7 cellular contexts compared by ENCODE assay signal in the genomic region with DNA sequence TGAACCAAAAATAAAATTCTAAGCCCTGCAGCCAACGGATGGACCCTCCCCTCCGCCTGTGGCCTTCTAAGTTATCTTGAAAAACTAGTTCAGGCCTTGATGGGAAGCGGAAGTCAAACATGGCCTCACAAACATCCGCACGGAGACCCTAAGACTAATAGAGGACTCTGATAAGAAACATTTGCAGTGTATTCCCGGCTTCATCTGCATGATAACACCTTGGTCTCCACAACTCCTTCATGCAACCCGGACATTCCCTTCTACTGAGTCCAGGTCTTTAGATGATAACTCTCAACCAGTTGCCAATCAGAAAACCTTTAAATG. TPM values are rescaled to one million over a fixed set of nuclear protein-coding genes. Genes with fewer than 3 reads are reported as not detected.
DNase-seq lines count a peak whose midpoint lies in the region; ATAC-seq, FAIRE-seq and TF ChIP-seq lines count a peak whose summit lies in the region.

No MANE protein-coding gene starts in this region.

- in situ Hi-C loops in GM12878 (cut with MboI) = no loop called here

- TF ChIP-seq EP300 in GM12878 (IDR thresholded peaks at IDR 0.05; ENCODE audit: borderline replicate concordance in 1 of 2, control insufficient read depth in 1 of 2, low read depth in 2 of 2, low read length in 2 of 2) = no peak

- peak overlapping the region; percentile 68 for H2AFZ ChIP-seq in GM12878 (ENCODE audit: control insufficient read depth, low read depth, low read length)

- no peaks in the 10 kb centered on the region for H3K27me3 ChIP-seq in GM12878 (replicated peaks in 1 of 2; ENCODE audit: control insufficient read depth in 2 of 2, insufficient read depth in 2 of 2, low read length in 1 of 2)
- no peaks in the 10 kb centered on the region for H3K27me3 ChIP-seq in lower lobe of right lung (ENCODE audit: low read depth)

- H3K9ac ChIP-seq in GM12878 (ENCODE audit: control insufficient read depth, insufficient read depth, low read length) = peak overlapping the region; percentile 71

- peak; percentile 78 for FAIRE-seq in GM12878 (lab: Jason Lieb, UNC)

- no TSS peak for BruUV-seq in GM12878 (replicated peaks; lab: Mats Ljungman, UMichigan)

- H3K4me2 ChIP-seq in GM12878 (ENCODE audit: control insufficient read depth, insufficient read depth) = peak overlapping the region; percentile 93

- TF ChIP-seq RAD21 in GM12878 (IDR thresholded peaks at IDR 0.05; ENCODE audit: insufficient read depth, low read depth, low read length) = no peak

- peak; percentile 11 for ATAC-seq in GM18873 (IDR thresholded peaks at IDR 0.05; ENCODE audit: low FRiP score, unreplicated experiment)
- ATAC-seq in GM12878 = no peak
- ATAC-seq in lower lobe of right lung = peak in 1 of 2 donors; percentile 2

- H3K27ac ChIP-seq in GM12878 (ENCODE audit: control insufficient read depth, insufficient read depth) (peak overlapping the region; percentile 82), lower lobe of right lung (peak overlapping the region; percentile 98)

- 9% methylated on average over 7 of the region's 7 CpGs for WGBS in GM12878 (ENCODE audit: insufficient coverage, insufficient replicate concordance, low lambda C conversion rate, missing lambda C conversion rate)

- SMC1A ChIA-PET in GM12878 (lab: Charles Lee; ENCODE audit: uncharacterized antibody, unreplicated experiment) = no interaction called here

- DNase-seq in HT-29 (ENCODE audit: low spot score) = peak; percentile 34
- DNase-seq in GM12878 (ENCODE audit: low read depth, low spot score) = no peak
- DNase-seq in lower lobe of right lung = no peak
- DNase-seq in ureter (ENCODE audit: low spot score) = peak; percentile 58
- DNase-seq in stimulated activated CD8-positive, alpha-beta memory T cell treated with anti-CD3 and anti-CD28 coated beads, Interleukin-4, amount 100 ng/mL, for 48 hours = no peak
- no peak for DNase-seq in HPDE6-E6E7 (ENCODE audit: extremely low spot score)

- RAD21 ChIA-PET in GM12878 (lab: Charles Lee; ENCODE audit: unreplicated experiment) = no interaction called here

- H3K4me1 ChIP-seq in GM12878 (ENCODE audit: control insufficient read depth, insufficient read depth, low read length) = peaks cover 13% of the 10 kb centered on the region
- peaks cover 34% of the 10 kb centered on the region for H3K4me1 ChIP-seq in lower lobe of right lung

- CTCF ChIA-PET in GM12878 (lab: Yijun Ruan, JAX) = no interaction called here

- H3K36me3 ChIP-seq in GM12878 (ENCODE audit: control insufficient read depth in 2 of 2, insufficient read depth in 2 of 2, low read length in 1 of 2) (no peaks in the 10 kb centered on the region), lower lobe of right lung (no peaks in the 10 kb centered on the region)

- TF ChIP-seq CTCF in GM12878 (IDR thresholded peaks at IDR 0.05 in 2 of 3, conservative IDR thresholded peaks at IDR 0.05 in 1 of 3; ENCODE audit: control insufficient read depth in 2 of 3, extremely low read depth in 1 of 3, insufficient read depth in 1 of 3, low read depth in 3 of 3, low read length in 3 of 3) (no peak), lower lobe of right lung (IDR thresholded peaks at IDR 0.05) (no peak)

- H3K9me3 ChIP-seq in GM12878 (replicated peaks; ENCODE audit: control insufficient read depth, insufficient read depth, low read length) (no peaks in the 10 kb centered on the region), lower lobe of right lung (no peaks in the 10 kb centered on the region)

- peak overlapping the region; percentile 81 for H3K4me3 ChIP-seq in GM12878
- H3K4me3 ChIP-seq in lower lobe of right lung = peak overlapping the region; percentile 74

- no peaks in the 10 kb centered on the region for H4K20me1 ChIP-seq in GM12878 (ENCODE audit: control insufficient read depth, insufficient read depth)

- intact Hi-C loops in GM12878 (cut with micrococcal nuclease; ENCODE audit: unreplicated experiment) = loop anchor here (2.0 to 10.0 kb wide), 6 partner anchors 29 to 510 kb away; partner anchors contain the start of genes CCT5 and MARCHF6
- intact Hi-C loops in lower lobe of right lung (cut with DNase I) = no loop called here

- peaks cover 41% of the 10 kb centered on the region for H3K79me2 ChIP-seq in GM12878 (ENCODE audit: control insufficient read depth, insufficient read depth, low read length)

- POLR2A ChIA-PET in GM12878 (lab: Charles Lee) = no interaction called here

- no peak for TF ChIP-seq POLR2A in GM12878 (IDR thresholded peaks at IDR 0.05; ENCODE audit: low read depth, low read length)

TF ChIP-seq in GM12878, 131 proteins besides CTCF, POLR2A, EP300 and RAD21:
- TF ChIP-seq, protein P1, sequence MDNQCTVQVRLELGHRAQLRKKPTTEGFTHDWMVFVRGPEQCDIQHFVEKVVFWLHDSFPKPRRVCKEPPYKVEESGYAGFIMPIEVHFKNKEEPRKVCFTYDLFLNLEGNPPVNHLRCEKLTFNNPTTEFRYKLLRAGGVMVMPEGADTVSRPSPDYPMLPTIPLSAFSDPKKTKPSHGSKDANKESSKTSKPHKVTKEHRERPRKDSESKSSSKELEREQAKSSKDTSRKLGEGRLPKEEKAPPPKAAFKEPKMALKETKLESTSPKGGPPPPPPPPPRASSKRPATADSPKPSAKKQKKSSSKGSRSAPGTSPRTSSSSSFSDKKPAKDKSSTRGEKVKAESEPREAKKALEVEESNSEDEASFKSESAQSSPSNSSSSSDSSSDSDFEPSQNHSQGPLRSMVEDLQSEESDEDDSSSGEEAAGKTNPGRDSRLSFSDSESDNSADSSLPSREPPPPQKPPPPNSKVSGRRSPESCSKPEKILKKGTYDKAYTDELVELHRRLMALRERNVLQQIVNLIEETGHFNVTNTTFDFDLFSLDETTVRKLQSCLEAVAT (IDR thresholded peaks at IDR 0.05) = peak; percentile 64; the same call in 1 of the 2 replicates
- peak; percentile 60; the same call in 1 of the 2 replicates for TF ChIP-seq YY1 (IDR thresholded peaks at IDR 0.05; ENCODE audit: low read depth, low read length)
- TF ChIP-seq GABPA (IDR thresholded peaks at IDR 0.05; ENCODE audit: low read depth) = peak; percentile 12; the same call in 1 of the 2 replicates
- TF ChIP-seq SPI1 (IDR thresholded peaks at IDR 0.05; ENCODE audit: borderline replicate concordance, insufficient read depth, low read depth, low read length) = peak; percentile 23; the same call in 1 of the 2 replicates
- TF ChIP-seq ZNF217 (IDR thresholded peaks at IDR 0.05) = no peak
- 0 out of 2 replicates have a peak, but pooled peaks have one; percentile 2 for TF ChIP-seq TAF1 (IDR thresholded peaks at IDR 0.05; ENCODE audit: borderline replicate concordance, low read depth, low read length)
- TF ChIP-seq RFX5 (IDR thresholded peaks at IDR 0.05; ENCODE audit: low read depth, low read length) = no peak
- peak; percentile 10; the same call in 1 of the 2 replicates for TF ChIP-seq RUNX3 (IDR thresholded peaks at IDR 0.05; ENCODE audit: low read length)
- TF ChIP-seq NFYA (IDR thresholded peaks at IDR 0.05; ENCODE audit: borderline replicate concordance, low read depth, low read length) = no peak
- 0 out of 2 replicates have a peak, but pooled peaks have one; percentile 2 for TF ChIP-seq LARP7 (IDR thresholded peaks at IDR 0.05)
- TF ChIP-seq CREB1 (IDR thresholded peaks at IDR 0.05; ENCODE audit: low read depth) = 0 out of 2 replicates have a peak, but pooled peaks have one; percentile 0

RNA-seq across cellular contexts. Expression of gene DAP, which starts 0.8 kb away (rescaled TPM):
- total RNA-seq in HT-29 (2014; rRNA removed; shearing (Covaris generic)) = 45.9 and 54.2 TPM in 2 replicates
- 67.9 and 68.0 TPM in 2 replicates for total RNA-seq in GM12878 (2013; cell fraction: nucleolus; rRNA removed)
- total RNA-seq in GM12878 (2014; rRNA removed) = 24.9 and 25.7 TPM in 2 replicates
- total RNA-seq in GM12878 (2014; rRNA removed; fragmentation: Illumina TruSeq; extraction: Trizol) = 27.2 and 28.9 TPM in 2 replicates
- total RNA-seq in GM12878 (2021) = 93.1 and 94.8 TPM in 2 replicates
- polyA plus RNA-seq in GM12878 (2011; ENCODE audit: low read depth) = 64.4 TPM
- polyA plus RNA-seq in GM12878 (2011; rRNA removed) = 27.0 and 35.0 TPM in 2 replicates
- polyA plus RNA-seq in GM12878 (2011; cell fraction: cytosol; rRNA removed) = 63.7 and 66.4 TPM in 2 replicates
- 46.5 and 46.6 TPM in 2 replicates for polyA plus RNA-seq in GM12878 (2011; cell fraction: nucleus; rRNA removed)
- 82.2 and 86.0 TPM in 2 replicates for polyA plus RNA-seq in GM12878 (2012)
- polyA plus RNA-seq in GM12878 (2014; fragmentation: Illumina TruSeq; extraction: Trizol) = 63.7 and 98.6 TPM in 2 replicates
- 10 to 100 TPM; 12.9 to 18.1 TPM for polyA plus RNA-seq in GM12878 (2014; fragmentation: Nextera tagmentation; extraction: Ambion mirVana)
- polyA plus RNA-seq in GM12878 (2014; rRNA removed) = 64.9 and 67.3 TPM in 2 replicates
- 100 to 1,000 TPM; 123 to 130 TPM for polyA plus RNA-seq in GM12878 (2016; fragmentation: Nextera tagmentation; extraction: Ambion mirVana)
- 25.2 and 44.6 TPM in 2 replicates for polyA minus RNA-seq in GM12878 (2011; rRNA and poly(A)+ RNA removed)
- polyA minus RNA-seq in GM12878 (2011; cell fraction: cytosol; rRNA and poly(A)+ RNA removed) = 19.5 and 24.0 TPM in 2 replicates
- polyA minus RNA-seq in GM12878 (2011; cell fraction: nucleus; rRNA and poly(A)+ RNA removed) = 18.0 and 33.5 TPM in 2 replicates
- total RNA-seq in lower lobe of right lung = 89.8 TPM
- 209 TPM for total RNA-seq in ureter

Comparison
In these comparisons a context has a peak if more than half of its experiments do, and no peak if none do; other contexts are left out.
1. DNase-seq: peak in HT-29 (single experiment) and ureter (single experiment); none in GM12878 (single experiment), lower lobe of right lung (single experiment), stimulated activated CD8-positive, alpha-beta memory T cell treated with anti-CD3 and anti-CD28 coated beads, Interleukin-4, amount 100 ng/mL, for 48 hours (single experiment) and HPDE6-E6E7 (single experiment).